ENCODE assay signal across 8 cellular contexts in genomic region chr11:60951611-60951908, GRCh38. TPM values are rescaled to one million over a fixed set of nuclear protein-coding genes. Genes with fewer than 3 reads are reported as not detected.
DNase-seq lines count a peak whose midpoint lies in the region; ATAC-seq and TF ChIP-seq lines count a peak whose summit lies in the region.

No MANE protein-coding gene starts in this region.

- no peaks in the 10 kb centered on the region for H3K9me3 Mint-ChIP-seq in endodermal cell

- intact Hi-C loops in Right ventricle myocardium inferior (cut with DNase I) (loop anchor here (5.0 kb wide), 1 partner anchor 34 kb away; no protein-coding TSS in a partner anchor), cardiac septum (cut with DNase I) (no loop called here), aorta (cut with DNase I) (no loop called here)

- H3K27me3 Mint-ChIP-seq in endodermal cell (ENCODE audit: insufficient read depth) = peaks cover 60% of the 10 kb centered on the region

- no peak for TF ChIP-seq CTCF in endodermal cell (conservative IDR thresholded peaks at IDR 0.05)

- no peak overlapping the region for H3K27ac Mint-ChIP-seq in endodermal cell

- peak overlapping the region; percentile 41 for H3K4me3 Mint-ChIP-seq in endodermal cell

- H3K4me3 ChIP-seq in endodermal cell (ENCODE audit: low read length) (no peak overlapping the region), muscle layer of colon (ENCODE audit: low read depth in 1 of 2, low read length in 2 of 2) (peak overlapping the region; percentile 47 to 80), aorta (ENCODE audit: low read length in 2 of 2) (peak overlapping the region; percentile 40 to 72)
- no peak overlapping the region for H3K4me3 ChIP-seq in effector memory CD4-positive, alpha-beta T cell (ENCODE audit: insufficient read depth, low read depth, low read length, poor library complexity, severe bottlenecking)

- H3K9me3 ChIP-seq in endodermal cell (ENCODE audit: control insufficient read depth, low read length) (no peaks in the 10 kb centered on the region), muscle layer of colon (ENCODE audit: low read length) (no peaks in the 10 kb centered on the region), aorta (ENCODE audit: control insufficient read depth, low read length) (no peaks in the 10 kb centered on the region)
- H3K9me3 ChIP-seq in effector memory CD4-positive, alpha-beta T cell (ENCODE audit: control insufficient read depth, low read length) = no peaks in the 10 kb centered on the region

- 18 to 25% methylated on average over 5 to 9 of the region's 9 CpGs for WGBS in endodermal cell (ENCODE audit: insufficient coverage in 1 of 2, insufficient read length in 1 of 2), 2 experiments
- 6 to 9% methylated on average over 6 to 9 of the region's 9 CpGs for WGBS in aorta, 2 donors

- H3K27me3 ChIP-seq in endodermal cell (ENCODE audit: control insufficient read depth, insufficient read depth, low read length, poor library complexity, severe bottlenecking) (peaks cover 55% of the 10 kb centered on the region), muscle layer of colon (ENCODE audit: control insufficient read depth in 1 of 2, insufficient read depth in 2 of 2, low read length in 2 of 2) (no peaks in the 10 kb centered on the region), aorta (ENCODE audit: control insufficient read depth in 1 of 2, insufficient read depth in 2 of 2, low read length in 1 of 2) (no peaks in the 10 kb centered on the region)
- H3K27me3 ChIP-seq in effector memory CD4-positive, alpha-beta T cell (replicated peaks; ENCODE audit: control insufficient read depth, insufficient read depth, low read length, poor library complexity, severe bottlenecking) = peaks cover 14% of the 10 kb centered on the region

- H3K36me3 ChIP-seq in endodermal cell (ENCODE audit: control insufficient read depth, insufficient read depth, low read length) (no peaks in the 10 kb centered on the region), muscle layer of colon (ENCODE audit: insufficient read depth, low read length) (peaks cover 2% of the 10 kb centered on the region), aorta (ENCODE audit: control insufficient read depth in 1 of 2, insufficient read depth in 2 of 2, low read length in 1 of 2) (no peaks in the 10 kb centered on the region)
- no peaks in the 10 kb centered on the region for H3K36me3 ChIP-seq in effector memory CD4-positive, alpha-beta T cell (ENCODE audit: control insufficient read depth, insufficient read depth, low read length)

- no peak overlapping the region for H3K9ac ChIP-seq in endodermal cell (ENCODE audit: extremely low read depth, low read length, poor library complexity, severe bottlenecking)
- H3K9ac ChIP-seq in muscle layer of colon (ENCODE audit: low read length) = peak overlapping the region; percentile 60

- H3K36me3 Mint-ChIP-seq in endodermal cell (ENCODE audit: low read depth) = no peaks in the 10 kb centered on the region

- H3K4me1 ChIP-seq in endodermal cell (ENCODE audit: control insufficient read depth, insufficient read depth, low read length) = no peaks in the 10 kb centered on the region
- peaks cover 22% of the 10 kb centered on the region for H3K4me1 ChIP-seq in muscle layer of colon (ENCODE audit: insufficient read depth, low read length)
- H3K4me1 ChIP-seq in aorta (ENCODE audit: control insufficient read depth in 1 of 2, insufficient read depth in 2 of 2, low read length in 2 of 2) = no peaks in the 10 kb centered on the region
- H3K4me1 ChIP-seq in effector memory CD4-positive, alpha-beta T cell (ENCODE audit: control insufficient read depth, insufficient read depth, low read length, poor library complexity, severe bottlenecking) = peaks cover 18% of the 10 kb centered on the region

- DNase-seq in Right ventricle myocardium inferior (ENCODE audit: missing footprints) (no peak), cardiac septum (ENCODE audit: low spot score) (no peak), endodermal cell (no peak), aorta (no peak), ecto neural progenitor cell (ENCODE audit: low spot score) (no peak)
- no peak for DNase-seq in effector memory CD4-positive, alpha-beta T cell

- H3K4me1 Mint-ChIP-seq in endodermal cell = no peaks in the 10 kb centered on the region

- ATAC-seq in Right ventricle myocardium inferior (peak; percentile 18), aorta (ENCODE audit: low FRiP score) (peak; percentile 34), GM18907 (IDR thresholded peaks at IDR 0.05; ENCODE audit: unreplicated experiment) (no peak)

- H3K27ac ChIP-seq in endodermal cell (ENCODE audit: low read depth, low read length) = no peak overlapping the region
- peak overlapping the region; percentile 59 for H3K27ac ChIP-seq in muscle layer of colon (ENCODE audit: low read depth, low read length)
- H3K27ac ChIP-seq in aorta (ENCODE audit: low read depth in 1 of 2, low read length in 2 of 2) = peak overlapping the region in 1 of 2 donors; percentile 60
- H3K27ac ChIP-seq in effector memory CD4-positive, alpha-beta T cell (ENCODE audit: insufficient read depth, low read length, poor library complexity, severe bottlenecking) = no peak overlapping the region

RNA-seq across cellular contexts. Expression of gene SLC15A3, which starts 0.4 kb away (rescaled TPM):
- 20.8 TPM for total RNA-seq in Right ventricle myocardium inferior
- 11.6 TPM for total RNA-seq in cardiac septum
- 1 to 10 TPM; 1.4 to 1.6 TPM for total RNA-seq in endodermal cell
- 10.8 TPM for polyA plus RNA-seq in endodermal cell (2013, experiment 1 of 2)
- 8.9 TPM for polyA plus RNA-seq in endodermal cell (2013, experiment 2 of 2)
- 10 to 100 TPM; 35.4 to 47.8 TPM for total RNA-seq in aorta
- 10 to 100 TPM; 21.2 to 36.4 TPM for polyA plus RNA-seq in aorta

RNA-seq across cellular contexts. Expression of gene CD6, which starts 19.9 kb away (rescaled TPM):
- total RNA-seq in Right ventricle myocardium inferior = 0.22 TPM
- total RNA-seq in cardiac septum = 0.86 TPM
- total RNA-seq in endodermal cell = 1 to 10 TPM; 1.5 to 1.6 TPM
- 0.57 TPM for polyA plus RNA-seq in endodermal cell (2013, experiment 1 of 2)
- polyA plus RNA-seq in endodermal cell (2013, experiment 2 of 2) = 0.50 TPM
- 1 to 10 TPM; 1.6 to 2.2 TPM for total RNA-seq in aorta
- polyA plus RNA-seq in aorta = 1 to 10 TPM; 1.3 TPM

RNA-seq across cellular contexts. Expression of gene TMEM132A, which starts 27.3 kb away (rescaled TPM):
- total RNA-seq in Right ventricle myocardium inferior = 6.3 TPM
- 4.9 TPM for total RNA-seq in cardiac septum
- 100 to 1,000 TPM; 135 to 140 TPM for total RNA-seq in endodermal cell
- 230 TPM for polyA plus RNA-seq in endodermal cell (2013, experiment 1 of 2)
- polyA plus RNA-seq in endodermal cell (2013, experiment 2 of 2) = 208 TPM
- total RNA-seq in aorta = 1 to 10 TPM; 4.5 to 8.9 TPM
- polyA plus RNA-seq in aorta = 1 to 10 TPM; 1.6 to 2.5 TPM

RNA-seq across cellular contexts. Expression of gene TMEM109, which starts 37.6 kb away (rescaled TPM):
- total RNA-seq in Right ventricle myocardium inferior (97.5 TPM), cardiac septum (80.2 TPM), endodermal cell (10 to 100 TPM; 41.4 to 56.8 TPM), aorta (100 to 1,000 TPM; 105 to 127 TPM)
- polyA plus RNA-seq in endodermal cell (2013, experiment 1 of 2) = 57.8 TPM
- 55.8 TPM for polyA plus RNA-seq in endodermal cell (2013, experiment 2 of 2)
- 100 to 1,000 TPM in 1 of 2 donors, 10 to 100 TPM in 1; 82.4 to 148 TPM for polyA plus RNA-seq in aorta

RNA-seq across cellular contexts. Expression of gene PRPF19, which starts 45.2 kb away (rescaled TPM):
- total RNA-seq in Right ventricle myocardium inferior = 41.1 TPM
- total RNA-seq in cardiac septum = 32.5 TPM
- total RNA-seq in endodermal cell = 100 to 1,000 TPM; 106 to 109 TPM
- polyA plus RNA-seq in endodermal cell (2013, experiment 1 of 2) = 106 TPM
- polyA plus RNA-seq in endodermal cell (2013, experiment 2 of 2) = 102 TPM
- 10 to 100 TPM; 47.7 to 55.6 TPM for total RNA-seq in aorta
- polyA plus RNA-seq in aorta = 10 to 100 TPM; 31.3 to 39.2 TPM

Comparison
In these comparisons a context has a peak if more than half of its experiments do, and no peak if none do; other contexts are left out.
1. H3K4me3 ChIP-seq: peak in muscle layer of colon (2 of 2) and aorta (2 of 2); none in endodermal cell (single experiment) and effector memory CD4-positive, alpha-beta T cell (single experiment).
2. RNA of gene TMEM132A, which starts 27.3 kb away (total RNA-seq): 135 to 140 TPM in endodermal cell; 4.5 to 8.9 TPM in aorta, 6.3 TPM in Right ventricle myocardium inferior (single experiment) and 4.9 TPM in cardiac septum (single experiment); every median in the first group is over 10 times any median in the second.